8 cellular contexts compared by ENCODE assay signal in genomic region chr4:1713003-1713397, GRCh38. TPM values are rescaled to one million over a fixed set of nuclear protein-coding genes. Genes with fewer than 3 reads are reported as not detected.
DNase-seq lines count a peak whose midpoint lies in the region; ATAC-seq and TF ChIP-seq lines count a peak whose summit lies in the region.

No MANE protein-coding gene starts in this region.

- H3K9me3 ChIP-seq in Caco-2 (no peaks in the 10 kb centered on the region), SK-N-MC (ENCODE audit: low read depth, low read length) (no peaks in the 10 kb centered on the region), sigmoid colon (no peaks in the 10 kb centered on the region)

- peak overlapping the region; percentile 99 for H3K27ac Mint-ChIP-seq in Caco-2 (ENCODE audit: unreplicated experiment)

- H3K4me3 ChIP-seq in Caco-2 (ENCODE audit: low read depth, low read length) (peak overlapping the region; percentile 68), HFF-Myc (replicated peaks; ENCODE audit: low read depth, low read length) (peak overlapping the region; percentile 98), SK-N-MC (peak overlapping the region; percentile 99), fibroblast of pulmonary artery (replicated peaks; ENCODE audit: low read depth, low read length) (peak overlapping the region; percentile 74), sigmoid colon (peak overlapping the region; percentile 64 to 98 (median 83))

- H3K9me3 Mint-ChIP-seq in Caco-2 (ENCODE audit: unreplicated experiment) = no peaks in the 10 kb centered on the region

- POLR2A ChIA-PET in Caco-2 (lab: Charles Lee) = interaction anchor here (1.3 to 2.0 kb wide), 2 partner anchors 8 to 20 kb away, joined by 16 to 42 read pairs; partner anchors contain the start of genes TACC3 and TMEM129

- DNase-seq in Caco-2 = peak in 1 of 2 experiments; percentile 75
- DNase-seq in HFF-Myc (ENCODE audit: extremely low read depth, low read depth) = no peak
- no peak for DNase-seq in SK-N-MC (ENCODE audit: low read depth, low spot score)
- DNase-seq in fibroblast of pulmonary artery (ENCODE audit: low read depth) = no peak
- DNase-seq in sigmoid colon = no peak
- no peak for DNase-seq in DMS114 treated with DMSO at 0.1 percent for 48 hours (lab: John Stamatoyannopoulos, UW; ENCODE audit: unreplicated experiment)
- no peak for DNase-seq in midbrain (lab: John Stamatoyannopoulos, UW)

- BruUV-seq in Caco-2 (replicated peaks; lab: Mats Ljungman, UMichigan) = TSS peak; percentile 73

- H3K27me3 ChIP-seq in Caco-2 (replicated peaks; ENCODE audit: control insufficient read depth, insufficient read depth, low read length) (no peaks in the 10 kb centered on the region), sigmoid colon (no peaks in the 10 kb centered on the region)

- H3K4me1 Mint-ChIP-seq in Caco-2 (ENCODE audit: low read depth, unreplicated experiment) = peaks cover 29% of the 10 kb centered on the region

- peaks cover 24% of the 10 kb centered on the region for H3K4me1 ChIP-seq in Caco-2
- peaks cover 0 to 57% (median 38%) of the 10 kb centered on the region in 4 donors for H3K4me1 ChIP-seq in sigmoid colon

- peak in 1 of 2 donors; percentile 4 for TF ChIP-seq POLR2A in sigmoid colon (IDR thresholded peaks at IDR 0.05)

- H3K27ac ChIP-seq in SK-N-MC (peak overlapping the region; percentile 84), sigmoid colon (peak overlapping the region; percentile 97 to 100 (median 99))

- H3K27me3 Mint-ChIP-seq in Caco-2 (ENCODE audit: insufficient read depth, unreplicated experiment) = no peaks in the 10 kb centered on the region

- TF ChIP-seq CTCF in Caco-2 (IDR thresholded peaks at IDR 0.05; ENCODE audit: insufficient read depth in 1 of 2, low read depth in 1 of 2, low read length in 1 of 2, severe bottlenecking in 1 of 2, unreplicated experiment in 1 of 2) (no peak), HFF-Myc (IDR thresholded peaks at IDR 0.05; ENCODE audit: low read depth, low read length, missing control alignments) (no peak), fibroblast of pulmonary artery (IDR thresholded peaks at IDR 0.05; ENCODE audit: low read length, missing control alignments) (no peak), sigmoid colon (IDR thresholded peaks at IDR 0.05) (no peak)

- no peak for TF ChIP-seq EP300 in sigmoid colon (IDR thresholded peaks at IDR 0.05)

- H3K36me3 ChIP-seq in Caco-2 (ENCODE audit: control insufficient read depth, insufficient read depth, low read length) (peaks cover 1% of the 10 kb centered on the region; the same call in 1 of the 2 replicates), SK-N-MC (ENCODE audit: insufficient read depth, low read length) (peaks cover 25% of the 10 kb centered on the region), sigmoid colon (peaks cover 4 to 14% (median 8%) of the 10 kb centered on the region in 4 donors)

- ATAC-seq in HG02623 (IDR thresholded peaks at IDR 0.05; ENCODE audit: unreplicated experiment) = no peak

- H3K9ac ChIP-seq in SK-N-MC (ENCODE audit: insufficient read length) = peak overlapping the region; percentile 99

- peak overlapping the region; percentile 99 for H3K4me3 Mint-ChIP-seq in Caco-2 (ENCODE audit: unreplicated experiment)

- 1 to 3% methylated on average over 23 of the region's 23 CpGs for WGBS in sigmoid colon, 2 donors

- intact Hi-C loops in Caco-2 (cut with micrococcal nuclease; ENCODE audit: unreplicated experiment) (loop anchor here (1.0 to 5.0 kb wide), 3 partner anchors 8 to 549 kb away; partner anchors contain the start of genes MXD4, TACC3 and TMEM129), sigmoid colon (cut with DNase I) (loop anchor here (2.0 to 5.0 kb wide), 3 partner anchors 28 to 366 kb away; partner anchors contain the start of genes FAM53A, LETM1 and UVSSA)

- CTCF ChIA-PET in Caco-2 (lab: Charles Lee) = interaction anchor here (0.6 to 1.8 kb wide), 2 partner anchors 20 to 55 kb away, joined by 4 to 13 read pairs; no protein-coding TSS in a partner anchor

- H3K36me3 Mint-ChIP-seq in Caco-2 (ENCODE audit: insufficient read depth, unreplicated experiment) = peaks cover 67% of the 10 kb centered on the region

RNA-seq across cellular contexts. Expression of gene SLBP, which starts 0.9 kb away (rescaled TPM):
- 113 and 116 TPM in 2 replicates for total RNA-seq in Caco-2 (2022)
- total RNA-seq in sigmoid colon = 10 to 100 TPM; 32.3 to 48.9 (median 40.2) TPM
- 10 to 100 TPM; 34.0 to 36.0 (median 35.8) TPM for polyA plus RNA-seq in sigmoid colon

RNA-seq across cellular contexts. Expression of gene TMEM129, which starts 8.1 kb away (rescaled TPM):
- total RNA-seq in Caco-2 (2022) = 36.5 and 39.0 TPM in 2 replicates
- total RNA-seq in sigmoid colon = 10 to 100 TPM; 40.6 to 51.4 (median 49.2) TPM
- polyA plus RNA-seq in sigmoid colon = 10 to 100 TPM; 16.9 to 42.4 (median 18.6) TPM

RNA-seq across cellular contexts. Expression of gene TACC3, which starts 8.3 kb away (rescaled TPM):
- total RNA-seq in Caco-2 (2022) = 104 and 106 TPM in 2 replicates
- total RNA-seq in sigmoid colon = 10 to 100 TPM in 1 of 4 donors, 1 to 10 TPM in 3; 4.3 to 13.0 (median 6.9) TPM
- 10 to 100 TPM in 2 of 3 donors, 1 to 10 TPM in 1; 4.8 to 55.9 (median 11.8) TPM for polyA plus RNA-seq in sigmoid colon

RNA-seq across cellular contexts. Expression of gene FAM53A, which starts 28.9 kb away (rescaled TPM):
- total RNA-seq in Caco-2 (2022) = 4.1 and 5.2 TPM in 2 replicates
- total RNA-seq in sigmoid colon = 1 to 10 TPM in 3 of 4 donors, under 1 TPM in 1; 0.82 to 4.1 (median 1.7) TPM
- 1 to 10 TPM in 2 of 3 donors, under 1 TPM in 1; 0.23 to 1.8 (median 1.4) TPM for polyA plus RNA-seq in sigmoid colon
